ENCODE assay signal across 12 cellular contexts in genomic region chr17:77328823-77329740, GRCh38.
DNase-seq lines count a peak whose midpoint lies in the region; ATAC-seq lines count a peak whose summit lies in the region.
"Had no signal": no experiment of that assay in that cellular context is flagged by ENCODE, and none has a peak within 500 bp of the region (broad histone marks: within the 10 kb centered on the region; RNA-seq: fewer than 3 reads in every experiment).

No MANE protein-coding gene starts in this region.

- H3K23ac ChIP-seq in trophoblast cell (ENCODE audit: low read length) = no peak overlapping the region

- H3K79me2 ChIP-seq in trophoblast cell (ENCODE audit: control insufficient read depth, insufficient read depth, low read length, poor library complexity) = peaks cover 2% of the 10 kb centered on the region

- H2AFZ ChIP-seq in trophoblast cell (ENCODE audit: insufficient read depth, low read length, poor library complexity) = no peak overlapping the region

- peak overlapping the region; percentile 3 for H3K9ac ChIP-seq in trophoblast cell (ENCODE audit: low read length)

- no peak overlapping the region for H4K8ac ChIP-seq in trophoblast cell (ENCODE audit: low read depth, low read length)

- H4K12ac ChIP-seq in trophoblast cell (ENCODE audit: low read depth, low read length) = no peak overlapping the region

- peak in 2 of 3 experiments; percentile 5 to 20 for DNase-seq in NCI-H1417 (lab: John Stamatoyannopoulos, UW)
- no peak for DNase-seq in NCI-H1417 treated with DMSO at 0.1 percent for 48 hours (lab: John Stamatoyannopoulos, UW)
- peak; percentile 18 for DNase-seq in NCI-H510A (lab: John Stamatoyannopoulos, UW)
- no peak for DNase-seq in effector memory CD8-positive, alpha-beta T cell
- no peak for DNase-seq in trophoblast cell
- DNase-seq in NCI-H1930 (lab: John Stamatoyannopoulos, UW) = no peak
- DNase-seq in activated naive CD4-positive, alpha-beta T cell treated with anti-CD3 and anti-CD28 coated beads, Interleukin-2, amount 10 ng/mL, durations not matched to agents 7 days and 5 days = no peak
- DNase-seq in AG08396 (ENCODE audit: low spot score) = no peak
- DNase-seq: immature natural killer cell, NCI-H774, SW 1271 had no signal

- CTCF ChIA-PET in activated naive CD4-positive, alpha-beta T cell treated with anti-CD3 and anti-CD28 coated beads, Interleukin-2, amount 10 ng/mL, durations not matched to agents 7 days and 5 days (lab: Charles Lee) = interaction anchor here (1.0 to 4.9 kb wide), 4 partner anchors 71 to 172 kb away, joined by 3 to 37 read pairs (median 12); no protein-coding TSS in a partner anchor

- H3K27ac ChIP-seq in trophoblast cell (ENCODE audit: low read depth, low read length) = no peak overlapping the region
- H3K27ac ChIP-seq: 22Rv1 had no signal

- H3K4me2 ChIP-seq in trophoblast cell (ENCODE audit: low read length) = no peak overlapping the region

- no peak overlapping the region for H3K4ac ChIP-seq in trophoblast cell (ENCODE audit: low read depth, low read length)

- no CpG with 5 or more reads among the region's 15 CpGs for WGBS in trophoblast cell (ENCODE audit: extremely low coverage, insufficient coverage, insufficient read length)

- no peaks in the 10 kb centered on the region for H3K27me3 Mint-ChIP-seq in effector memory CD8-positive, alpha-beta T cell
- peaks cover 9% of the 10 kb centered on the region for H3K27me3 Mint-ChIP-seq in activated naive CD4-positive, alpha-beta T cell treated with anti-CD3 and anti-CD28 coated beads, Interleukin-2, amount 10 ng/mL, durations not matched to agents 7 days and 5 days

- H3K27me3 ChIP-seq in trophoblast cell (ENCODE audit: insufficient read depth, low read length) = no peaks in the 10 kb centered on the region

- H3K4me3 ChIP-seq in trophoblast cell (ENCODE audit: low read depth, low read length) = no peak overlapping the region

- H3K4me1 ChIP-seq in trophoblast cell (ENCODE audit: control insufficient read depth in 1 of 2, insufficient read depth in 2 of 2, low read length in 2 of 2) = peaks cover 10 to 18% of the 10 kb centered on the region in 2 experiments

- no peak overlapping the region for H3K14ac ChIP-seq in trophoblast cell (ENCODE audit: low read length)

- H3K27ac Mint-ChIP-seq in effector memory CD8-positive, alpha-beta T cell = peak overlapping the region; percentile 42 to 65
- no peak overlapping the region for H3K27ac Mint-ChIP-seq in activated naive CD4-positive, alpha-beta T cell treated with anti-CD3 and anti-CD28 coated beads, Interleukin-2, amount 10 ng/mL, durations not matched to agents 7 days and 5 days

- H3K36me3 Mint-ChIP-seq in effector memory CD8-positive, alpha-beta T cell (ENCODE audit: insufficient read depth) = peaks cover 27% of the 10 kb centered on the region
- peaks cover 8% of the 10 kb centered on the region for H3K36me3 Mint-ChIP-seq in activated naive CD4-positive, alpha-beta T cell treated with anti-CD3 and anti-CD28 coated beads, Interleukin-2, amount 10 ng/mL, durations not matched to agents 7 days and 5 days
- H3K36me3 Mint-ChIP-seq: immature natural killer cell had no signal

- no peaks in the 10 kb centered on the region for H3K9me3 ChIP-seq in trophoblast cell (ENCODE audit: insufficient read depth, low read depth, low read length)

- no peak overlapping the region for H2BK120ac ChIP-seq in trophoblast cell (ENCODE audit: insufficient read depth, low read length, poor library complexity)

- H3K9me3 Mint-ChIP-seq in effector memory CD8-positive, alpha-beta T cell = no peaks in the 10 kb centered on the region
- peaks cover 8% of the 10 kb centered on the region for H3K9me3 Mint-ChIP-seq in activated naive CD4-positive, alpha-beta T cell treated with anti-CD3 and anti-CD28 coated beads, Interleukin-2, amount 10 ng/mL, durations not matched to agents 7 days and 5 days
- H3K9me3 Mint-ChIP-seq: immature natural killer cell had no signal

- no peak overlapping the region for H4K91ac ChIP-seq in trophoblast cell (ENCODE audit: low read depth, low read length)

- peaks cover 6% of the 10 kb centered on the region for H3K79me1 ChIP-seq in trophoblast cell (ENCODE audit: low read length)

- H2BK12ac ChIP-seq in trophoblast cell (ENCODE audit: low read length) = no peak overlapping the region

- H3K18ac ChIP-seq in trophoblast cell (ENCODE audit: low read length) = no peak overlapping the region

- peaks cover 52 to 60% of the 10 kb centered on the region in 2 donors for H3K4me1 Mint-ChIP-seq in effector memory CD8-positive, alpha-beta T cell (ENCODE audit: low read depth in 2 of 2)
- peaks cover 91% of the 10 kb centered on the region for H3K4me1 Mint-ChIP-seq in activated naive CD4-positive, alpha-beta T cell treated with anti-CD3 and anti-CD28 coated beads, Interleukin-2, amount 10 ng/mL, durations not matched to agents 7 days and 5 days

- no peaks in the 10 kb centered on the region for H3K36me3 ChIP-seq in trophoblast cell (ENCODE audit: control insufficient read depth in 1 of 2, insufficient read depth in 2 of 2, low read length in 2 of 2)

- no peak for ATAC-seq in effector memory CD8-positive, alpha-beta T cell (replicated peaks)

- no peak overlapping the region for H3K4me3 Mint-ChIP-seq in effector memory CD8-positive, alpha-beta T cell
- H3K4me3 Mint-ChIP-seq in activated naive CD4-positive, alpha-beta T cell treated with anti-CD3 and anti-CD28 coated beads, Interleukin-2, amount 10 ng/mL, durations not matched to agents 7 days and 5 days = no peak overlapping the region
- H3K4me3 Mint-ChIP-seq: immature natural killer cell had no signal

- H2BK5ac ChIP-seq in trophoblast cell (ENCODE audit: low read depth, low read length, poor library complexity) = no peak overlapping the region

- H2AK5ac ChIP-seq in trophoblast cell (ENCODE audit: low read length) = no peak overlapping the region

Comparison
In these comparisons a context has a peak if more than half of its experiments do, and no peak if none do; other contexts are left out.
1. DNase-seq: peak in NCI-H1417 (2 of 3) and NCI-H510A (single experiment); none in NCI-H1417 treated with DMSO at 0.1 percent for 48 hours (single experiment), effector memory CD8-positive, alpha-beta T cell (0 of 3), trophoblast cell (0 of 2), NCI-H1930 (0 of 2), activated naive CD4-positive, alpha-beta T cell treated with anti-CD3 and anti-CD28 coated beads, Interleukin-2, amount 10 ng/mL, durations not matched to agents 7 days and 5 days (single experiment) and AG08396 (single experiment).